Comparison of ENCODE assay signal across 2 cellular contexts in the genomic region with DNA sequence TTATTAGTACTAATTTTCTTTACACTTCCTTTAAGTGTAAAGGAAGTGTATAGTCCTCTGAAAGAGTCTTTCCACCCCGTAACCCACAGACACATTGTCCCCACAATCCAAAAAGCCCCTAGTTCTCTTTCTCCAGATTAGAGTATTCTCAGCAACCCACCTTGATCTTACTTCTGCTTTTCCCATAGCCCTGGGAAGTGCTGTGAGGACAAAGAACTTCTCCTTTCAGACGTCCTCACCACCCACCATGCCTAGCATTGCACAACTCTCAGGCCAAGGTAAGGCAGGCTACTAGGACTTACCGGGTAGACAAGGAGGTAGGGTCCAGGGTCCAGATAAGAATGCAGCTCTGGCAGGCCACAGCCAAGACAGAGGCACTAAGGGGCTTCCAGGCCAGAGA.
TF ChIP-seq lines count a peak whose summit lies in the region.

No MANE protein-coding gene starts in this region.

TF ChIP-seq in GM12878, 131 proteins besides CTCF, POLR2A, EP300 and RAD21 (continues in another document):
- no peak; the same call in 1 of the 2 replicates for TF ChIP-seq GATAD2B (conservative IDR thresholded peaks at IDR 0.05; ENCODE audit: low read depth)
- no peak for TF ChIP-seq TAF1 (IDR thresholded peaks at IDR 0.05; ENCODE audit: borderline replicate concordance, low read depth, low read length)
- TF ChIP-seq YBX1 (IDR thresholded peaks at IDR 0.05): no peak
- no peak for TF ChIP-seq ASH2L (IDR thresholded peaks at IDR 0.05; ENCODE audit: borderline replicate concordance, low read depth)
- TF ChIP-seq FOXM1 (IDR thresholded peaks at IDR 0.05; ENCODE audit: low read depth, low read length): peak; percentile 24; the same call in 1 of the 2 replicates
- no peak for TF ChIP-seq SMAD1 (IDR thresholded peaks at IDR 0.05; ENCODE audit: low read depth, partially characterized antibody)
- peak; percentile 88 for TF ChIP-seq IKZF1 (conservative IDR thresholded peaks at IDR 0.05)
- no peak for TF ChIP-seq ZNF217 (IDR thresholded peaks at IDR 0.05)
- TF ChIP-seq RUNX3 (IDR thresholded peaks at IDR 0.05; ENCODE audit: low read length): peak; percentile 66
- no peak for TF ChIP-seq ZNF622 (IDR thresholded peaks at IDR 0.05)
- TF ChIP-seq MEF2A (IDR thresholded peaks at IDR 0.05; ENCODE audit: insufficient read depth, low read depth, low read length): 0 out of 2 replicates have a peak, but pooled peaks have one; percentile 29
- TF ChIP-seq CEBPB (IDR thresholded peaks at IDR 0.05; ENCODE audit: borderline replicate concordance in 1 of 2, low read depth in 2 of 2, low read length in 2 of 2): peak in 1 of 2 experiments; percentile 58; a peak in 1 of 4 replicates
- TF ChIP-seq, protein P1, sequence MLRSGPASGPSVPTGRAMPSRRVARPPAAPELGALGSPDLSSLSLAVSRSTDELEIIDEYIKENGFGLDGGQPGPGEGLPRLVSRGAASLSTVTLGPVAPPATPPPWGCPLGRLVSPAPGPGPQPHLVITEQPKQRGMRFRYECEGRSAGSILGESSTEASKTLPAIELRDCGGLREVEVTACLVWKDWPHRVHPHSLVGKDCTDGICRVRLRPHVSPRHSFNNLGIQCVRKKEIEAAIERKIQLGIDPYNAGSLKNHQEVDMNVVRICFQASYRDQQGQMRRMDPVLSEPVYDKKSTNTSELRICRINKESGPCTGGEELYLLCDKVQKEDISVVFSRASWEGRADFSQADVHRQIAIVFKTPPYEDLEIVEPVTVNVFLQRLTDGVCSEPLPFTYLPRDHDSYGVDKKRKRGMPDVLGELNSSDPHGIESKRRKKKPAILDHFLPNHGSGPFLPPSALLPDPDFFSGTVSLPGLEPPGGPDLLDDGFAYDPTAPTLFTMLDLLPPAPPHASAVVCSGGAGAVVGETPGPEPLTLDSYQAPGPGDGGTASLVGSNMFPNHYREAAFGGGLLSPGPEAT (IDR thresholded peaks at IDR 0.05; ENCODE audit: low read depth): peak; percentile 84
- peak; percentile 62; the same call in 1 of the 2 replicates for TF ChIP-seq SPI1 (IDR thresholded peaks at IDR 0.05; ENCODE audit: borderline replicate concordance, insufficient read depth, low read depth, low read length)
- TF ChIP-seq, protein P2, sequence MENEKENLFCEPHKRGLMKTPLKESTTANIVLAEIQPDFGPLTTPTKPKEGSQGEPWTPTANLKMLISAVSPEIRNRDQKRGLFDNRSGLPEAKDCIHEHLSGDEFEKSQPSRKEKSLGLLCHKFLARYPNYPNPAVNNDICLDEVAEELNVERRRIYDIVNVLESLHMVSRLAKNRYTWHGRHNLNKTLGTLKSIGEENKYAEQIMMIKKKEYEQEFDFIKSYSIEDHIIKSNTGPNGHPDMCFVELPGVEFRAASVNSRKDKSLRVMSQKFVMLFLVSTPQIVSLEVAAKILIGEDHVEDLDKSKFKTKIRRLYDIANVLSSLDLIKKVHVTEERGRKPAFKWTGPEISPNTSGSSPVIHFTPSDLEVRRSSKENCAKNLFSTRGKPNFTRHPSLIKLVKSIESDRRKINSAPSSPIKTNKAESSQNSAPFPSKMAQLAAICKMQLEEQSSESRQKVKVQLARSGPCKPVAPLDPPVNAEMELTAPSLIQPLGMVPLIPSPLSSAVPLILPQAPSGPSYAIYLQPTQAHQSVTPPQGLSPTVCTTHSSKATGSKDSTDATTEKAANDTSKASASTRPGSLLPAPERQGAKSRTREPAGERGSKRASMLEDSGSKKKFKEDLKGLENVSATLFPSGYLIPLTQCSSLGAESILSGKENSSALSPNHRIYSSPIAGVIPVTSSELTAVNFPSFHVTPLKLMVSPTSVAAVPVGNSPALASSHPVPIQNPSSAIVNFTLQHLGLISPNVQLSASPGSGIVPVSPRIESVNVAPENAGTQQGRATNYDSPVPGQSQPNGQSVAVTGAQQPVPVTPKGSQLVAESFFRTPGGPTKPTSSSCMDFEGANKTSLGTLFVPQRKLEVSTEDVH (IDR thresholded peaks at IDR 0.05; ENCODE audit: low read depth, partially characterized antibody): no peak
- peak; percentile 34; the same call in 1 of the 2 replicates for TF ChIP-seq EED (IDR thresholded peaks at IDR 0.05; ENCODE audit: low read depth)
- TF ChIP-seq IRF4 (IDR thresholded peaks at IDR 0.05; ENCODE audit: low read depth, low read length): no peak
- TF ChIP-seq IKZF2 (IDR thresholded peaks at IDR 0.05): peak; percentile 91; a peak in 3 of 4 replicates
- TF ChIP-seq MTA2 (IDR thresholded peaks at IDR 0.05; ENCODE audit: low read depth): peak; percentile 65
- TF ChIP-seq HDGF (IDR thresholded peaks at IDR 0.05): 0 out of 2 replicates have a peak, but pooled peaks have one; percentile 26
- no peak for TF ChIP-seq POU2F2 (IDR thresholded peaks at IDR 0.05; ENCODE audit: borderline replicate concordance, low read depth, low read length)
- TF ChIP-seq, protein P3, sequence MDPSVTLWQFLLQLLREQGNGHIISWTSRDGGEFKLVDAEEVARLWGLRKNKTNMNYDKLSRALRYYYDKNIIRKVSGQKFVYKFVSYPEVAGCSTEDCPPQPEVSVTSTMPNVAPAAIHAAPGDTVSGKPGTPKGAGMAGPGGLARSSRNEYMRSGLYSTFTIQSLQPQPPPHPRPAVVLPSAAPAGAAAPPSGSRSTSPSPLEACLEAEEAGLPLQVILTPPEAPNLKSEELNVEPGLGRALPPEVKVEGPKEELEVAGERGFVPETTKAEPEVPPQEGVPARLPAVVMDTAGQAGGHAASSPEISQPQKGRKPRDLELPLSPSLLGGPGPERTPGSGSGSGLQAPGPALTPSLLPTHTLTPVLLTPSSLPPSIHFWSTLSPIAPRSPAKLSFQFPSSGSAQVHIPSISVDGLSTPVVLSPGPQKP (IDR thresholded peaks at IDR 0.05; ENCODE audit: low read depth, low read length): no peak
- TF ChIP-seq NFIC (IDR thresholded peaks at IDR 0.05; ENCODE audit: low read depth, low read length): peak; percentile 53

TF ChIP-seq in GM23338, 12 proteins besides CTCF, POLR2A, EP300 and RAD21:
- TF ChIP-seq, protein P4, sequence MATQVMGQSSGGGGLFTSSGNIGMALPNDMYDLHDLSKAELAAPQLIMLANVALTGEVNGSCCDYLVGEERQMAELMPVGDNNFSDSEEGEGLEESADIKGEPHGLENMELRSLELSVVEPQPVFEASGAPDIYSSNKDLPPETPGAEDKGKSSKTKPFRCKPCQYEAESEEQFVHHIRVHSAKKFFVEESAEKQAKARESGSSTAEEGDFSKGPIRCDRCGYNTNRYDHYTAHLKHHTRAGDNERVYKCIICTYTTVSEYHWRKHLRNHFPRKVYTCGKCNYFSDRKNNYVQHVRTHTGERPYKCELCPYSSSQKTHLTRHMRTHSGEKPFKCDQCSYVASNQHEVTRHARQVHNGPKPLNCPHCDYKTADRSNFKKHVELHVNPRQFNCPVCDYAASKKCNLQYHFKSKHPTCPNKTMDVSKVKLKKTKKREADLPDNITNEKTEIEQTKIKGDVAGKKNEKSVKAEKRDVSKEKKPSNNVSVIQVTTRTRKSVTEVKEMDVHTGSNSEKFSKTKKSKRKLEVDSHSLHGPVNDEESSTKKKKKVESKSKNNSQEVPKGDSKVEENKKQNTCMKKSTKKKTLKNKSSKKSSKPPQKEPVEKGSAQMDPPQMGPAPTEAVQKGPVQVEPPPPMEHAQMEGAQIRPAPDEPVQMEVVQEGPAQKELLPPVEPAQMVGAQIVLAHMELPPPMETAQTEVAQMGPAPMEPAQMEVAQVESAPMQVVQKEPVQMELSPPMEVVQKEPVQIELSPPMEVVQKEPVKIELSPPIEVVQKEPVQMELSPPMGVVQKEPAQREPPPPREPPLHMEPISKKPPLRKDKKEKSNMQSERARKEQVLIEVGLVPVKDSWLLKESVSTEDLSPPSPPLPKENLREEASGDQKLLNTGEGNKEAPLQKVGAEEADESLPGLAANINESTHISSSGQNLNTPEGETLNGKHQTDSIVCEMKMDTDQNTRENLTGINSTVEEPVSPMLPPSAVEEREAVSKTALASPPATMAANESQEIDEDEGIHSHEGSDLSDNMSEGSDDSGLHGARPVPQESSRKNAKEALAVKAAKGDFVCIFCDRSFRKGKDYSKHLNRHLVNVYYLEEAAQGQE (IDR thresholded peaks at IDR 0.05; ENCODE audit: unreplicated experiment): no peak
- TF ChIP-seq ZNF114 (CRISPR knock-in tag; IDR thresholded peaks at IDR 0.05) (no peak), POLR2AphosphoS5 (IDR thresholded peaks at IDR 0.05; ENCODE audit: low read depth) (no peak), CREB1 (CRISPR knock-in tag; IDR thresholded peaks at IDR 0.05; ENCODE audit: low read depth) (no peak), EZH2 (IDR thresholded peaks at IDR 0.05; ENCODE audit: low read depth, unreplicated experiment) (no peak), EZH2phosphoT487 (IDR thresholded peaks at IDR 0.05; ENCODE audit: unreplicated experiment) (no peak), NANOG (IDR thresholded peaks at IDR 0.05; ENCODE audit: borderline replicate concordance) (no peak), ZNF331 (CRISPR knock-in tag; IDR thresholded peaks at IDR 0.05; ENCODE audit: low read depth) (no peak), JUNB (IDR thresholded peaks at IDR 0.05; ENCODE audit: unreplicated experiment) (no peak), STAT1 (IDR thresholded peaks at IDR 0.05; ENCODE audit: unreplicated experiment) (no peak)
- TF ChIP-seq, protein P5, sequence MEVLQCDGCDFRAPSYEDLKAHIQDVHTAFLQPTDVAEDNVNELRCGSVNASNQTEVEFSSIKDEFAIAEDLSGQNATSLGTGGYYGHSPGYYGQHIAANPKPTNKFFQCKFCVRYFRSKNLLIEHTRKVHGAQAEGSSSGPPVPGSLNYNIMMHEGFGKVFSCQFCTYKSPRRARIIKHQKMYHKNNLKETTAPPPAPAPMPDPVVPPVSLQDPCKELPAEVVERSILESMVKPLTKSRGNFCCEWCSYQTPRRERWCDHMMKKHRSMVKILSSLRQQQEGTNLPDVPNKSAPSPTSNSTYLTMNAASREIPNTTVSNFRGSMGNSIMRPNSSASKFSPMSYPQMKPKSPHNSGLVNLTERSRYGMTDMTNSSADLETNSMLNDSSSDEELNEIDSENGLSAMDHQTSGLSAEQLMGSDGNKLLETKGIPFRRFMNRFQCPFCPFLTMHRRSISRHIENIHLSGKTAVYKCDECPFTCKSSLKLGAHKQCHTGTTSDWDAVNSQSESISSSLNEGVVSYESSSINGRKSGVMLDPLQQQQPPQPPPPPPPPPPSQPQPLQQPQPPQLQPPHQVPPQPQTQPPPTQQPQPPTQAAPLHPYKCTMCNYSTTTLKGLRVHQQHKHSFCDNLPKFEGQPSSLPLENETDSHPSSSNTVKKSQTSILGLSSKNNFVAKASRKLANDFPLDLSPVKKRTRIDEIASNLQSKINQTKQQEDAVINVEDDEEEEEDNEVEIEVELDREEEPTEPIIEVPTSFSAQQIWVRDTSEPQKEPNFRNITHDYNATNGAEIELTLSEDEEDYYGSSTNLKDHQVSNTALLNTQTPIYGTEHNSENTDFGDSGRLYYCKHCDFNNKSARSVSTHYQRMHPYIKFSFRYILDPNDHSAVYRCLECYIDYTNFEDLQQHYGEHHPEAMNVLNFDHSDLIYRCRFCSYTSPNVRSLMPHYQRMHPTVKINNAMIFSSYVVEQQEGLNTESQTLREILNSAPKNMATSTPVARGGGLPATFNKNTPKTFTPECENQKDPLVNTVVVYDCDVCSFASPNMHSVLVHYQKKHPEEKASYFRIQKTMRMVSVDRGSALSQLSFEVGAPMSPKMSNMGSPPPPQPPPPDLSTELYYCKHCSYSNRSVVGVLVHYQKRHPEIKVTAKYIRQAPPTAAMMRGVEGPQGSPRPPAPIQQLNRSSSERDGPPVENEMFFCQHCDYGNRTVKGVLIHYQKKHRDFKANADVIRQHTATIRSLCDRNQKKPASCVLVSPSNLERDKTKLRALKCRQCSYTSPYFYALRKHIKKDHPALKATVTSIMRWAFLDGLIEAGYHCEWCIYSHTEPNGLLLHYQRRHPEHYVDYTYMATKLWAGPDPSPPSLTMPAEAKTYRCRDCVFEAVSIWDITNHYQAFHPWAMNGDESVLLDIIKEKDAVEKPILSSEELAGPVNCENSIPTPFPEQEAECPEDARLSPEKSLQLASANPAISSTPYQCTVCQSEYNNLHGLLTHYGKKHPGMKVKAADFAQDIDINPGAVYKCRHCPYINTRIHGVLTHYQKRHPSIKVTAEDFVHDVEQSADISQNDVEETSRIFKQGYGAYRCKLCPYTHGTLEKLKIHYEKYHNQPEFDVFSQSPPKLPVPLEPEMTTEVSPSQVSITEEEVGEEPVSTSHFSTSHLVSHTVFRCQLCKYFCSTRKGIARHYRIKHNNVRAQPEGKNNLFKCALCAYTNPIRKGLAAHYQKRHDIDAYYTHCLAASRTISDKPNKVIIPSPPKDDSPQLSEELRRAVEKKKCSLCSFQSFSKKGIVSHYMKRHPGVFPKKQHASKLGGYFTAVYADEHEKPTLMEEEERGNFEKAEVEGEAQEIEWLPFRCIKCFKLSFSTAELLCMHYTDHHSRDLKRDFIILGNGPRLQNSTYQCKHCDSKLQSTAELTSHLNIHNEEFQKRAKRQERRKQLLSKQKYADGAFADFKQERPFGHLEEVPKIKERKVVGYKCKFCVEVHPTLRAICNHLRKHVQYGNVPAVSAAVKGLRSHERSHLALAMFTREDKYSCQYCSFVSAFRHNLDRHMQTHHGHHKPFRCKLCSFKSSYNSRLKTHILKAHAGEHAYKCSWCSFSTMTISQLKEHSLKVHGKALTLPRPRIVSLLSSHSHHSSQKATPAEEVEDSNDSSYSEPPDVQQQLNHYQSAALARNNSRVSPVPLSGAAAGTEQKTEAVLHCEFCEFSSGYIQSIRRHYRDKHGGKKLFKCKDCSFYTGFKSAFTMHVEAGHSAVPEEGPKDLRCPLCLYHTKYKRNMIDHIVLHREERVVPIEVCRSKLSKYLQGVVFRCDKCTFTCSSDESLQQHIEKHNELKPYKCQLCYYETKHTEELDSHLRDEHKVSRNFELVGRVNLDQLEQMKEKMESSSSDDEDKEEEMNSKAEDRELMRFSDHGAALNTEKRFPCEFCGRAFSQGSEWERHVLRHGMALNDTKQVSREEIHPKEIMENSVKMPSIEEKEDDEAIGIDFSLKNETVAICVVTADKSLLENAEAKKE (CRISPR knock-in tag; IDR thresholded peaks at IDR 0.05): no peak
- TF ChIP-seq, protein P6, sequence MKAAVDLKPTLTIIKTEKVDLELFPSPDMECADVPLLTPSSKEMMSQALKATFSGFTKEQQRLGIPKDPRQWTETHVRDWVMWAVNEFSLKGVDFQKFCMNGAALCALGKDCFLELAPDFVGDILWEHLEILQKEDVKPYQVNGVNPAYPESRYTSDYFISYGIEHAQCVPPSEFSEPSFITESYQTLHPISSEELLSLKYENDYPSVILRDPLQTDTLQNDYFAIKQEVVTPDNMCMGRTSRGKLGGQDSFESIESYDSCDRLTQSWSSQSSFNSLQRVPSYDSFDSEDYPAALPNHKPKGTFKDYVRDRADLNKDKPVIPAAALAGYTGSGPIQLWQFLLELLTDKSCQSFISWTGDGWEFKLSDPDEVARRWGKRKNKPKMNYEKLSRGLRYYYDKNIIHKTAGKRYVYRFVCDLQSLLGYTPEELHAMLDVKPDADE (IDR thresholded peaks at IDR 0.05): no peak
